Comparison of ENCODE assay signal across 1 cellular context in genomic region chr2:31986906-31987305, GRCh38.
TF ChIP-seq lines count a peak whose summit lies in the region.

No MANE protein-coding gene starts in this region.

TF ChIP-seq in H1, 55 proteins besides CTCF, POLR2A, EP300 and RAD21:
- TF ChIP-seq KDM1A (IDR thresholded peaks at IDR 0.05; ENCODE audit: borderline replicate concordance, low read length): peak; percentile 36; the same call in 1 of the 2 replicates
- no peak for TF ChIP-seq HDAC6 (IDR thresholded peaks at IDR 0.05; ENCODE audit: low read depth, low read length)
- TF ChIP-seq TAF7 (optimal IDR thresholded peaks at IDR 0.05; ENCODE audit: borderline replicate concordance, low read depth, low read length): no peak
- no peak for TF ChIP-seq POU5F1 (IDR thresholded peaks at IDR 0.05; ENCODE audit: low read depth, low read length)
TF ChIP-seq in H1: peak in this region for 1.
